ENCODE assay signal across 8 cellular contexts in the genomic region with DNA sequence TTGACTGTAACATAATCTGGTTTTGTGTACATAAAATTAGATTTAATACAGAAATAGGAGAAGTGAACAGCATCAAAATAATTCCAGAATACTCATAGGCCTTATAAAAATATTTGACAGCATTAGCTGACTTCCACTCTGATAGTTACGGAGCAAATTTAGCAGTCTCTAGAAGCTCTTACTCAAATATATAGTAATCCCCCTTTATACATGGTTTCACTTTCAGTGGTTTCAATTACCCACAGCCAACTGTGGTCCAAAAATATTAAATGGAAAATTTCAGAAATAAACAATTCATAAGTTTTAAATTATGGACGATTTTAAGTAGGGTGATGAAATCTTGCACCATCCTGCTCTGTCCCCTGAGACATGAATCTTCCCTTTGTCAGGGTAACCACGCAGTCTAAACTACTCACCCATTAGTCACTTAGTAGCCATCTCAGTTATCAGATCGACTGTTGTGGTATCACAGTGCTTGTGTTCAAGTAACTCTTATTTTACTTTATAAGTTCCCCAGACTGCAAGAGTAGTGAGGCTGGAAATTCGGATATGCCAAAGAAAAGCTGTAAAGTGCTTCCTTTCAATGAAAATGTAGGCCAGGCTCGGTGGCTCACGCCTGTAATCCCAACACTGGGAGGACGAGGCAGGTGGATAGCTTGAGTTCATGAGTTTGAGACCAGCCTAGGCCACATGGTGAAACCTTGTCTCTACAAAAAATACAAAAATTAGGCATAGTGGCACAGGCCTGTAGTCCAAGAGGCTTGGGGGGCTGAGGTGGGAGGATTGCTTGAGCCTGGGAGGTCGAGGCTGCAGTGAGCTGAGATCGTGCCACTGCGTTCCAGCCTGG. TPM values are rescaled to one million over a fixed set of nuclear protein-coding genes. Genes with fewer than 3 reads are reported as not detected.
DNase-seq lines count a peak whose midpoint lies in the region; ATAC-seq and TF ChIP-seq lines count a peak whose summit lies in the region.

No MANE protein-coding gene starts in this region.

- WGBS in heart left ventricle, 4 donors: 71 to 89% (median 80%) methylated on average over 11 of the region's 11 CpGs

- H3K27ac Mint-ChIP-seq in endothelial cell (ENCODE audit: unreplicated experiment): no peak overlapping the region

- no peaks in the 10 kb centered on the region for H3K27me3 Mint-ChIP-seq in endothelial cell (ENCODE audit: unreplicated experiment)

- H3K4me1 ChIP-seq in heart left ventricle: peaks cover 0 to 5% (median 0%) of the 10 kb centered on the region in 12 donors

- no peak overlapping the region for H3K4me3 Mint-ChIP-seq in endothelial cell (ENCODE audit: unreplicated experiment)

- H3K36me3 Mint-ChIP-seq in endothelial cell (ENCODE audit: low read depth, unreplicated experiment): no peaks in the 10 kb centered on the region

- TF ChIP-seq POLR2A in heart left ventricle (IDR thresholded peaks at IDR 0.05): no peak

- no peak overlapping the region for H3K27ac ChIP-seq in heart left ventricle

- no peaks in the 10 kb centered on the region for H3K36me3 ChIP-seq in heart left ventricle

- H3K4me3 ChIP-seq in AG10803 (ENCODE audit: low read length) (no peak overlapping the region), heart left ventricle (no peak overlapping the region)

- no peaks in the 10 kb centered on the region for H3K9me3 Mint-ChIP-seq in endothelial cell (ENCODE audit: unreplicated experiment)

- intact Hi-C loops in heart left ventricle (cut with DNase I): no loop called here

- H3K4me1 Mint-ChIP-seq in endothelial cell (ENCODE audit: unreplicated experiment): no peaks in the 10 kb centered on the region

- no peak for TF ChIP-seq CTCF in AG10803 (conservative IDR thresholded peaks at IDR 0.05; ENCODE audit: low read length)
- no peak for TF ChIP-seq CTCF in heart left ventricle (IDR thresholded peaks at IDR 0.05)
- no peak for TF ChIP-seq CTCF in endothelial cell (IDR thresholded peaks at IDR 0.05; ENCODE audit: unreplicated experiment)

- ATAC-seq in GM19455 (IDR thresholded peaks at IDR 0.05; ENCODE audit: unreplicated experiment) (peak; percentile 79), HG03571 (IDR thresholded peaks at IDR 0.05; ENCODE audit: unreplicated experiment) (peak; percentile 79), heart left ventricle (no peak)

- DNase-seq in AG10803 (ENCODE audit: low read depth): peak; percentile 91
- DNase-seq in dedifferentiated amniotic fluid mesenchymal stem cell (ENCODE audit: extremely low spot score): peak; percentile 55
- DNase-seq in heart left ventricle: no peak
- no peak for DNase-seq in kidney glomerular epithelial cell (lab: John Stamatoyannopoulos, UW)
- DNase-seq in endothelial cell (ENCODE audit: low spot score): no peak
- no peak for DNase-seq in NCI-H2029 (lab: John Stamatoyannopoulos, UW)

- H3K27me3 ChIP-seq in heart left ventricle: no peaks in the 10 kb centered on the region

- peaks cover 0 to 4% (median 0%) of the 10 kb centered on the region in 12 donors for H3K9me3 ChIP-seq in heart left ventricle

RNA-seq across cellular contexts. Expression of a gene that starts 17.2 kb away (rescaled TPM):
- total RNA-seq in heart left ventricle (1 to 10 TPM in 2 of 9 donors, under 1 TPM in 7; 0.51 to 2.0 (median 0.65) TPM), endothelial cell (ENCODE audit: unreplicated experiment) (not detected)
- polyA plus RNA-seq in heart left ventricle: 1 to 10 TPM in 1 of 2 donors, under 1 TPM in 1; 0.15 to 1.1 TPM

RNA-seq across cellular contexts. Expression of a gene that starts 23.5 kb away (rescaled TPM):
- total RNA-seq in heart left ventricle (1 to 10 TPM in 6 of 9 donors, under 1 TPM in 3; 0.56 to 4.1 (median 1.2) TPM), endothelial cell (ENCODE audit: unreplicated experiment) (16.1 TPM)
- 1 to 10 TPM in 1 of 2 donors, under 1 TPM in 1; 0.97 to 1.1 TPM for polyA plus RNA-seq in heart left ventricle

Comparison
In these comparisons a context has a peak if more than half of its experiments do, and no peak if none do; other contexts are left out.
1. DNase-seq: peak in AG10803 (single experiment) and dedifferentiated amniotic fluid mesenchymal stem cell (single experiment); none in heart left ventricle (0 of 5), kidney glomerular epithelial cell (single experiment), endothelial cell (single experiment) and NCI-H2029 (single experiment).
2. ATAC-seq: peak in GM19455 (single experiment) and HG03571 (single experiment); none in heart left ventricle (0 of 4).